In genomic region chr1:154590756-154591155, GRCh38 we compare ENCODE assay signal across 30 cellular contexts. TPM values are rescaled to one million over a fixed set of nuclear protein-coding genes. Genes with fewer than 3 reads are reported as not detected.
"Had no signal": no experiment of that assay in that cellular context is flagged by ENCODE, and none has a peak within 500 bp of the region (broad histone marks: within the 10 kb centered on the region; RNA-seq: fewer than 3 reads in every experiment).

No MANE protein-coding gene starts in this region.

- H3K4me1 ChIP-seq: ascending aorta, SJCRH30 had no signal

- H3K4me2 ChIP-seq: KMS-11 had no signal

- H3K9me3 ChIP-seq: ascending aorta, SJCRH30 had no signal

- H3K27me3 ChIP-seq: ascending aorta, cardiac muscle cell, SJCRH30 had no signal

- H3K4me3 ChIP-seq: ascending aorta, cardiac muscle cell, SJCRH30, SK-N-MC had no signal

- H3K27ac ChIP-seq: ascending aorta, cardiac muscle cell, KMS-11, SJCRH30, SK-N-MC had no signal

- H3K27ac Mint-ChIP-seq: activated CD4-positive, alpha-beta T cell treated with anti-CD3 and anti-CD28 coated beads for 36 hours; activated CD4-positive, alpha-beta T cell treated with anti-CD3 and anti-CD28 coated beads, Interleukin-2, amount 10 ng/mL, durations not matched to agents 7 days and 5 days; activated CD8-positive, alpha-beta memory T cell treated with anti-CD3 and anti-CD28 coated beads, Interleukin-2, amount 10 ng/mL, durations not matched to agents 7 days and 5 days; T-helper 2 cell treated with Interferon-gamma antibody and Interleukin-4, amounts not matched to agents 5 μg/mL and 100 μg/mL, for 36 hours; WTC11 had no signal

- H3K9ac ChIP-seq: KMS-11 had no signal

- ATAC-seq: activated CD4-positive, alpha-beta T cell treated with anti-CD3 and anti-CD28 coated beads for 36 hours; activated CD4-positive, CD25-positive, alpha-beta regulatory T cell treated with anti-CD3 and anti-CD28 coated beads, Interleukin-2, amount 50 U/mL, for 24 hours; activated CD8-positive, alpha-beta memory T cell treated with anti-CD3 and anti-CD28 coated beads, Interleukin-2, amount 10 ng/mL, durations not matched to agents 7 days and 5 days; Panc1; WTC11 had no signal

- H3K27me3 Mint-ChIP-seq: activated CD4-positive, alpha-beta T cell treated with anti-CD3 and anti-CD28 coated beads for 36 hours; activated CD4-positive, alpha-beta T cell treated with anti-CD3 and anti-CD28 coated beads, Interleukin-2, amount 10 ng/mL, durations not matched to agents 7 days and 5 days; activated CD8-positive, alpha-beta memory T cell treated with anti-CD3 and anti-CD28 coated beads, Interleukin-2, amount 10 ng/mL, durations not matched to agents 7 days and 5 days; activated naive CD8-positive, alpha-beta T cell treated with anti-CD3 and anti-CD28 coated beads for 36 hours had no signal

- H3K4me3 Mint-ChIP-seq: activated CD4-positive, alpha-beta T cell treated with anti-CD3 and anti-CD28 coated beads for 36 hours; activated CD4-positive, alpha-beta T cell treated with anti-CD3 and anti-CD28 coated beads, Interleukin-2, amount 10 ng/mL, durations not matched to agents 7 days and 5 days; activated CD8-positive, alpha-beta memory T cell treated with anti-CD3 and anti-CD28 coated beads, Interleukin-2, amount 10 ng/mL, durations not matched to agents 7 days and 5 days; activated naive CD8-positive, alpha-beta T cell treated with anti-CD3 and anti-CD28 coated beads for 36 hours; T-helper 2 cell treated with Interferon-gamma antibody and Interleukin-4, amounts not matched to agents 5 μg/mL and 100 μg/mL, for 36 hours; WTC11 had no signal

- H3K4me1 Mint-ChIP-seq: WTC11 had no signal

- H3K9me3 Mint-ChIP-seq: activated CD4-positive, alpha-beta T cell treated with anti-CD3 and anti-CD28 coated beads, Interleukin-2, amount 10 ng/mL, durations not matched to agents 7 days and 5 days; activated naive CD8-positive, alpha-beta T cell treated with anti-CD3 and anti-CD28 coated beads for 36 hours; T-helper 2 cell treated with Interferon-gamma antibody and Interleukin-4, amounts not matched to agents 5 μg/mL and 100 μg/mL, for 36 hours; WTC11 had no signal

- DNase-seq: activated CD4-positive, alpha-beta T cell treated with anti-CD3 and anti-CD28 coated beads for 36 hours; activated CD4-positive, alpha-beta T cell treated with anti-CD3 and anti-CD28 coated beads, Interleukin-2, amount 10 ng/mL, durations not matched to agents 7 days and 5 days; activated CD4-positive, alpha-beta T cell treated with anti-CD3 and anti-CD28 coated beads, Interleukin-2, amount 50 U/mL, for 48 hours; activated CD8-positive, alpha-beta memory T cell treated with anti-CD3 and anti-CD28 coated beads for 24 hours; activated CD8-positive, alpha-beta memory T cell treated with anti-CD3 and anti-CD28 coated beads, Interleukin-2, amount 10 ng/mL, durations not matched to agents 7 days and 5 days; activated CD8-positive, alpha-beta memory T cell treated with anti-CD3 and anti-CD28 coated beads, Interleukin-2, amount 50 U/mL, for 48 hours; activated effector memory CD4-positive, alpha-beta T cell treated with Interleukin-2 at 50 U/mL for 16 hours; activated naive CD8-positive, alpha-beta T cell treated with anti-CD3 and anti-CD28 coated beads for 36 hours; amygdala; MM.1S; MV-4-11; NCI-H1092; NCI-H1436 treated with DMSO at 0.1 percent for 48 hours; NCI-H1694 treated with DMSO at 0.1 percent for 48 hours; NCI-H2029; NCI-H345; NCI-H524 treated with DMSO at 0.1 percent for 48 hours; SHP77; SJCRH30 had no signal

RNA-seq across cellular contexts. Expression of gene CHRNB2, which starts 23.2 kb away (rescaled TPM):
- total RNA-seq: activated CD4-positive, alpha-beta T cell treated with anti-CD3 and anti-CD28 coated beads, Interleukin-2, amount 10 ng/mL, durations not matched to agents 7 days and 5 days; activated CD8-positive, alpha-beta memory T cell treated with anti-CD3 and anti-CD28 coated beads, Interleukin-2, amount 10 ng/mL, durations not matched to agents 7 days and 5 days; activated naive CD8-positive, alpha-beta T cell treated with anti-CD3 and anti-CD28 coated beads for 36 hours; ascending aorta; NCI-H460; RPMI7951; T-helper 1 cell treated with Interleukin-12 subunit alpha and Interleukin-12 subunit beta and Interleukin-4 antibody, amounts not matched to agents 30 ng/mL and 1 ng/mL, for 36 hours had no signal
- polyA plus RNA-seq: cardiac muscle cell had no signal
